ENCODE assay signal across 8 cellular contexts in the genomic region with DNA sequence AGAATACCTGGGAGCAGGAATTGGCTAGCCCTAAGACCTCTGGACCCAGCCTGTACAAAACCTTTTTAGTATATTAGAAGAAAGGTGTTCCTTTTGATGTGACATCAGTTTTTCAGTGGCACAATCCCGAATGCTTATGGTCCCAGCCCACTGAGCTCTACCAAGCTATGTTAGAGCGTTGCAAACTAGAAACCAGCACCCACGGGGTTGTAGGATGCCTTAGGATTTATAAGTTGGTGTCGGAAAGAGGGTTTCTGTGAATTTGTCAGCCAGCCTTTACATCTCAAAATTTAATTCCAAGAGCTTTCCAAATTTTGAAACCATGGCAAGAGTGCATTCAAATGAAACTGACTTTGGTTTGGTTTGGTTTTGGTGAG.
DNase-seq lines count a peak whose midpoint lies in the region; ATAC-seq and TF ChIP-seq lines count a peak whose summit lies in the region.

No MANE protein-coding gene starts in this region.

- H3K27ac ChIP-seq in substantia nigra (ENCODE audit: low read depth, low read length, poor library complexity, severe bottlenecking) = no peak overlapping the region

- TF ChIP-seq CTCF in foreskin fibroblast (IDR thresholded peaks at IDR 0.05; ENCODE audit: low read depth, low read length) (no peak), retinal pigment epithelial cell (conservative IDR thresholded peaks at IDR 0.05; ENCODE audit: low read depth, low read length) (no peak)

- peak overlapping the region; percentile 59 to 92 for H3K4me3 ChIP-seq in foreskin fibroblast (ENCODE audit: low read depth in 1 of 2, low read length in 2 of 2)
- peak overlapping the region; percentile 53 for H3K4me3 ChIP-seq in retinal pigment epithelial cell (ENCODE audit: low read length)

- ATAC-seq in GM18868 (IDR thresholded peaks at IDR 0.05; ENCODE audit: unreplicated experiment) (peak; percentile 8), HG02763 (IDR thresholded peaks at IDR 0.05; ENCODE audit: unreplicated experiment) (peak; percentile 19)

- DNase-seq in SHP77 treated with DMSO at 0.1 percent for 48 hours (lab: John Stamatoyannopoulos, UW) = peak; percentile 75
- peak in 1 of 2 donors; percentile 7 for DNase-seq in foreskin fibroblast
- no peak for DNase-seq in retinal pigment epithelial cell (ENCODE audit: low read depth)
- DNase-seq in NCI-H2107 treated with DMSO at 0.1 percent for 48 hours (lab: John Stamatoyannopoulos, UW; ENCODE audit: unreplicated experiment) = no peak
- DNase-seq in substantia nigra (lab: John Stamatoyannopoulos, UW) = no peak
- no peak for DNase-seq in SIG-M5 (lab: John Stamatoyannopoulos, UW)
